ENCODE assay signal across 1 cellular context in the genomic region with DNA sequence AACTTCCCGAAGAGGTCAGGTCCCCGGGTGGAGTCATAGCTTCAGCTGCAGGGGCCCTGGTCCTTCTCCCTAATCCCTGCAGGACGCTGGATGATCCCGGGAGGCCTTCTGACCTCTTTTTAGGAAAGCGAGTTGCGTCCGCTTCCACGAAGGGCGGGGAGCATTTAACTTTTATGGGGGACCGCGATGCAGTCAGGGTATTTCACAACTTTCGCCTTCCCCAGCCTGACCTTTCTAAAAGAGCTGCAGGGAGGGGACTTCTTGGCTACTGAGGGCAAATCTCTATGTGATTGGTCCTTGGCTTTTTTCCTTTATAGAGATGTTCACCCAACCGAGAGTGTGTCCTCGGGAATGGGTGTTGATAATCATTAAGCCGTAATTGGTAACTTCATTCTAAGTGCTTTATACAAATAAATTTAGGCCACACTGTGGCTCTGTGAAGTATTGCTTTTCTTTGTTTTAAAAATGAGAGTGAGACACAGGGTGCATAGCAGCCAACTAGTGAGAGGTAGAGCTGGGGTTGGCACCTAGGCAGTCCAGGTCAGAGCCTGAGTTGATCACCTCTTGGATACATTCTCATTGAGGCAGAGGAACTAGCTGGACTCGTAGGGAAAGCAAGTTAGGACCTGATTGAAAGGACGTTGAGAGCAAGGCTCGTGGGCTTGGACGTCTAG.
TF ChIP-seq lines count a peak whose summit lies in the region.

No MANE protein-coding gene starts in this region.

TF ChIP-seq in HEK293, 187 proteins besides CTCF, POLR2A, EP300 and RAD21 (continued from another document):
- 0 out of 2 replicates have a peak, but pooled peaks have one; percentile 43 for TF ChIP-seq ZNF677 (tag by site-specific recombination; IDR thresholded peaks at IDR 0.05)
- TF ChIP-seq MZF1 (tag by site-specific recombination; IDR thresholded peaks at IDR 0.05; ENCODE audit: borderline replicate concordance): peak; percentile 13; the same call in 1 of the 2 replicates
- TF ChIP-seq ZSCAN30 (tag by site-specific recombination; IDR thresholded peaks at IDR 0.05): peak; percentile 65; the same call in 1 of the 2 replicates
- no peak for TF ChIP-seq ZNF777 (tag by site-specific recombination; IDR thresholded peaks at IDR 0.05; ENCODE audit: borderline replicate concordance)
- 0 out of 2 replicates have a peak, but pooled peaks have one; percentile 9 for TF ChIP-seq WT1 (tag by site-specific recombination; IDR thresholded peaks at IDR 0.05)
- TF ChIP-seq ZNF791 (tag by site-specific recombination; IDR thresholded peaks at IDR 0.05): no peak
- TF ChIP-seq BCL6B (tag by site-specific recombination; IDR thresholded peaks at IDR 0.05): 0 out of 2 replicates have a peak, but pooled peaks have one; percentile 18
- peak; percentile 87 for TF ChIP-seq PRDM1 (tag by site-specific recombination; IDR thresholded peaks at IDR 0.05)
- peak; percentile 22; the same call in 1 of the 2 replicates for TF ChIP-seq KLF1 (tag by site-specific recombination; IDR thresholded peaks at IDR 0.05)
- TF ChIP-seq ZNF660 (tag by site-specific recombination; IDR thresholded peaks at IDR 0.05): peak; percentile 10; the same call in 1 of the 2 replicates
- TF ChIP-seq MYNN (tag by site-specific recombination; IDR thresholded peaks at IDR 0.05; ENCODE audit: borderline replicate concordance): no peak
- TF ChIP-seq, protein P1, sequence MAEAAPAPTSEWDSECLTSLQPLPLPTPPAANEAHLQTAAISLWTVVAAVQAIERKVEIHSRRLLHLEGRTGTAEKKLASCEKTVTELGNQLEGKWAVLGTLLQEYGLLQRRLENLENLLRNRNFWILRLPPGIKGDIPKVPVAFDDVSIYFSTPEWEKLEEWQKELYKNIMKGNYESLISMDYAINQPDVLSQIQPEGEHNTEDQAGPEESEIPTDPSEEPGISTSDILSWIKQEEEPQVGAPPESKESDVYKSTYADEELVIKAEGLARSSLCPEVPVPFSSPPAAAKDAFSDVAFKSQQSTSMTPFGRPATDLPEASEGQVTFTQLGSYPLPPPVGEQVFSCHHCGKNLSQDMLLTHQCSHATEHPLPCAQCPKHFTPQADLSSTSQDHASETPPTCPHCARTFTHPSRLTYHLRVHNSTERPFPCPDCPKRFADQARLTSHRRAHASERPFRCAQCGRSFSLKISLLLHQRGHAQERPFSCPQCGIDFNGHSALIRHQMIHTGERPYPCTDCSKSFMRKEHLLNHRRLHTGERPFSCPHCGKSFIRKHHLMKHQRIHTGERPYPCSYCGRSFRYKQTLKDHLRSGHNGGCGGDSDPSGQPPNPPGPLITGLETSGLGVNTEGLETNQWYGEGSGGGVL (tag by site-specific recombination; IDR thresholded peaks at IDR 0.05): peak; percentile 4; the same call in 1 of the 2 replicates
- TF ChIP-seq KLF16 (tag by site-specific recombination; IDR thresholded peaks at IDR 0.05): peak; percentile 31; the same call in 1 of the 2 replicates
- TF ChIP-seq ZNF580 (tag by site-specific recombination; IDR thresholded peaks at IDR 0.05): no peak
TF ChIP-seq in HEK293: peak in this region for 16.
